ENCODE assay signal across 1 cellular context in genomic region chr2:216134958-216135541, GRCh38.
TF ChIP-seq lines count a peak whose summit lies in the region.

No MANE protein-coding gene starts in this region.

TF ChIP-seq in K562, 482 proteins besides CTCF, POLR2A, EP300 and RAD21:
- TF ChIP-seq SMAD3 (CRISPR knock-in tag; conservative IDR thresholded peaks at IDR 0.05) (no peak), FOXP1 (CRISPR knock-in tag; IDR thresholded peaks at IDR 0.05) (no peak), MTA2 (IDR thresholded peaks at IDR 0.05; ENCODE audit: low read depth) (no peak), CHD7 (IDR thresholded peaks at IDR 0.05; ENCODE audit: low read depth, low read length) (no peak), SUPT5H (IDR thresholded peaks at IDR 0.05) (peak; percentile 37; the same call in 1 of the 2 replicates), PRMT5 (CRISPR knock-in tag; IDR thresholded peaks at IDR 0.05) (no peak), NR1H2 (CRISPR knock-in tag; IDR thresholded peaks at IDR 0.05) (no peak)
